Comparison of ENCODE assay signal across 11 cellular contexts in the genomic region with DNA sequence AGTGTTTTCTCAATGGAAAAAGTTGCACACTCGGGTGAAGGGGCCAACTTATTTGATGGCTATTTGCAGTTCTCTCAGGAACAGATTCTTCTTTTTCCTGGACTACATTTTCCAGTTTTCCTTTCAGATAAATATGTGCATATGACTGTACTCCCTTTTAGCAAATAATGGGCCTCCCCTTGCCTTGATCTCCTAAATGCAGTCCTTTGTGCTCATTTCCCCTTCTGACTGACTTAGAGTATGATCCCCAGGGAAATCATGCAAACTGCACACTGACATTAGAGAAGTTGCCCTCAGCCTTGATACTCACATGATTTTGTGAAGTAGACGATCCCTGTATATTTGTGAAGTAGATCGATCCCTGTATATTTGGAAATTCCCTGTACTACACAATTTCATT.
DNase-seq lines count a peak whose midpoint lies in the region; ATAC-seq, FAIRE-seq and TF ChIP-seq lines count a peak whose summit lies in the region.
"Had no signal": no experiment of that assay in that cellular context is flagged by ENCODE, and none has a peak within 500 bp of the region (broad histone marks: within the 10 kb centered on the region; RNA-seq: fewer than 3 reads in every experiment).

No MANE protein-coding gene starts in this region.

- WGBS in testis, 2 donors = 42% methylated on average over 3 of the region's 3 CpGs

- H3K27ac ChIP-seq in BLaER1 (no peak overlapping the region), testis (no peak overlapping the region)

- ATAC-seq in HG02973 (IDR thresholded peaks at IDR 0.05; ENCODE audit: unreplicated experiment) = no peak

- TF ChIP-seq CTCF in testis (IDR thresholded peaks at IDR 0.05) = no peak

- intact Hi-C loops in testis (cut with DNase I; ENCODE audit: low total_unique reads) = no loop called here

- no peaks in the 10 kb centered on the region for H4K20me1 ChIP-seq in BLaER1

- peak overlapping the region; percentile 37 for H3K4me2 ChIP-seq in BLaER1

- H3K27me3 ChIP-seq in BLaER1 = no peaks in the 10 kb centered on the region
- H3K27me3 ChIP-seq in testis = no peaks in the 10 kb centered on the region

- H3K4me1 ChIP-seq in BLaER1 (peaks cover 29% of the 10 kb centered on the region), testis (no peaks in the 10 kb centered on the region)

- H3K36me3 ChIP-seq in BLaER1 = no peaks in the 10 kb centered on the region
- H3K36me3 ChIP-seq in testis (ENCODE audit: low read depth, missing control alignments) = no peaks in the 10 kb centered on the region

- no peaks in the 10 kb centered on the region for H3K9me3 ChIP-seq in BLaER1
- H3K9me3 ChIP-seq in testis = no peaks in the 10 kb centered on the region

- H3K4me3 ChIP-seq in BLaER1 = no peak overlapping the region
- no peak overlapping the region for H3K4me3 ChIP-seq in testis

- no peak for TF ChIP-seq POLR2A in testis (IDR thresholded peaks at IDR 0.05)

- no peak overlapping the region for H3K9ac ChIP-seq in BLaER1

- DNase-seq in HTR-8/SVneo (ENCODE audit: insufficient read length, low spot score) (no peak), NCI-H526 treated with DMSO at 0.1 percent for 48 hours (lab: John Stamatoyannopoulos, UW) (peak; percentile 38), testis (peak; percentile 14), AML-193 (lab: John Stamatoyannopoulos, UW) (no peak), putamen (ENCODE audit: low spot score) (no peak)
- DNase-seq: Calu3; CD4-positive, CD25-positive, alpha-beta regulatory T cell; DMS 273 treated with DMSO at 0.1 percent for 48 hours; HCEC 1CT had no signal

- FAIRE-seq in HTR-8/SVneo (lab: Jason Lieb, UNC) = peak; percentile 13

Comparison
In these comparisons a context has a peak if more than half of its experiments do, and no peak if none do; other contexts are left out.
1. DNase-seq: peak in NCI-H526 treated with DMSO at 0.1 percent for 48 hours (single experiment) and testis (single experiment); none in HTR-8/SVneo (single experiment), AML-193 (0 of 2) and putamen (single experiment).